In the genomic region with DNA sequence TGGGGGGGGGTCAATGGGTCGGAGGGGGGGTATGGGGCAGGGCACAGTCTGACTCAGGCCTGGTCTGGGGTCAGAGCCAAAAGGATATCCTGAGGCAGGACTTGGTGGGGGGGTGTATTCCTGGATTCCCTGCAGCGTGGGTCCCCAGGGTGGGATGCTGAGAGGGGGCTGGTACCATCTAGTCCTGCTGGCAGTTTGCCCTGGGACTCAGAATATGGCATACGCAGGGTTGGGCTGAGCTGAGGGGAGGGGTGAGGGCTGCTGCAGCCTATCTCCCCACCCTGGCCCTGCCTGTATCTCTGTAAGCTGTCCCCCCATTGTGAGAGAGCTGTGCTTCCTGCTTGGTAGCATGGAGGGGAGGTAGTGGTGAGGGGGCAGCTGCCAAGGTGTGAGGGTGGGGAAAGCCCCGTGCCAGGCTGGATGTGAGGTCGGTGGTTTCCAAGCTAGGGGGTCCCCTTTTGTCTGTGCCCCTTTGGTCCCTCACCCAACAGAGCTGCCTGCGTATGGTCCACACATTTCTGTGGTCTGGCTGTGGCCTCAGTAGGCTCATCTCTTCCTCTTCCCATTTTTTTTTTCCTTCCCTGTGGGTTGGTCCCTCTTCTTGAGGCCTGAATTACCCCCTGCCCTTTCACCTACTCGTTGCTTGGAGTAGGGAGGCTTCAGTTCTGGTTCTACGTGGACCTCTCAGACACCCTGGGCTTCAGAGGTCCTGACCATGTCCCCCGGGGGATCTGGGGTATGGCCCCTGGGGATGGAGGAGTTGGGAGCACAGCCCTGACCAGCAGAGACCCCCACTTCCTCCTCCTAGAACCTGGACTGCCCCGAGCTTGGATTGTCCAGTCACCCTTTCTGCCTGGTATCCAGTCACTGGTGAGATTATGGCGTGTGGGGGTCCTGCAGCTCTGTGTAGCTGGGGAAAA, we compare ENCODE assay signal across 8 cellular contexts. TPM values are rescaled to one million over a fixed set of nuclear protein-coding genes. Genes with fewer than 3 reads are reported as not detected.
DNase-seq lines count a peak whose midpoint lies in the region; ATAC-seq lines count a peak whose summit lies in the region.

No MANE protein-coding gene starts in this region.

- H3K79me2 ChIP-seq in mesendoderm (ENCODE audit: control insufficient read depth, insufficient read depth, low read length), result peaks cover 5% of the 10 kb centered on the region

- H3K79me1 ChIP-seq in mesendoderm (ENCODE audit: low read length), result peaks cover 24% of the 10 kb centered on the region

- H3K36me3 ChIP-seq in MG63 (peaks cover 22% of the 10 kb centered on the region), mesendoderm (ENCODE audit: control insufficient read depth, insufficient read depth, low read length) (no peaks in the 10 kb centered on the region)

- H4K5ac ChIP-seq in mesendoderm (ENCODE audit: low read length), result no peak overlapping the region

- no peak overlapping the region for H3K4me2 ChIP-seq in mesendoderm (ENCODE audit: low read length)

- no peak overlapping the region for H3K23ac ChIP-seq in mesendoderm (ENCODE audit: low read length)

- H2BK15ac ChIP-seq in mesendoderm (replicated peaks; ENCODE audit: low read depth), result no peak overlapping the region

- H3K18ac ChIP-seq in mesendoderm (ENCODE audit: low read length), result no peak overlapping the region

- H3K4me3 ChIP-seq in MG63, result no peak overlapping the region
- H3K4me3 ChIP-seq in mesendoderm (ENCODE audit: low read length), result no peak overlapping the region

- no peak overlapping the region for H3K56ac ChIP-seq in mesendoderm (ENCODE audit: low read length)

- DNase-seq in AG08395 (ENCODE audit: low spot score), result peak; percentile 76
- DNase-seq in MG63, result peak; percentile 91
- DNase-seq in activated gamma-delta T cell treated with anti-CD3 and anti-CD28 coated beads, Interleukin-2, amount 50 U/mL, for 16 hours (ENCODE audit: low read depth), result peak; percentile 83
- DNase-seq in stimulated activated naive CD4-positive, alpha-beta T cell treated with Interleukin-2 at 50 U/mL for 16 hours (lab: John Stamatoyannopoulos, UW), result peak; percentile 74
- DNase-seq in HuH-7.5 (ENCODE audit: low spot score), result no peak
- DNase-seq in mesendoderm, result no peak

- no peak overlapping the region for H2AK5ac ChIP-seq in mesendoderm (ENCODE audit: low read length)

- no peak for ATAC-seq in GM21526 (IDR thresholded peaks at IDR 0.05; ENCODE audit: low FRiP score, unreplicated experiment)

- WGBS in mesendoderm (ENCODE audit: extremely low coverage, insufficient coverage, low lambda C conversion rate), result no CpG with 5 or more reads among the region's 11 CpGs

- H3K4me1 ChIP-seq in mesendoderm (ENCODE audit: control insufficient read depth, low read depth, low read length), result peaks cover 5% of the 10 kb centered on the region

- H2BK120ac ChIP-seq in mesendoderm (ENCODE audit: low read depth, low read length), result no peak overlapping the region

- peak overlapping the region; percentile 38 for H3K27ac ChIP-seq in layer of hippocampus (ENCODE audit: low read depth, low read length)
- H3K27ac ChIP-seq in mesendoderm (ENCODE audit: low read depth, low read length), result no peak overlapping the region

- no peak overlapping the region for H3K4ac ChIP-seq in mesendoderm (ENCODE audit: low read depth, low read length)

- H4K8ac ChIP-seq in mesendoderm (ENCODE audit: low read depth, low read length), result no peak overlapping the region

- H2BK5ac ChIP-seq in mesendoderm (ENCODE audit: low read length), result no peak overlapping the region

- H3K27me3 ChIP-seq in MG63 (no peaks in the 10 kb centered on the region), layer of hippocampus (ENCODE audit: control insufficient read depth, insufficient read depth, low read length) (no peaks in the 10 kb centered on the region), mesendoderm (ENCODE audit: insufficient read depth, low read length, poor library complexity) (no peaks in the 10 kb centered on the region)

- no peaks in the 10 kb centered on the region for H3K9me3 ChIP-seq in MG63

- no peak overlapping the region for H3K9ac ChIP-seq in mesendoderm (ENCODE audit: low read length)

RNA-seq across cellular contexts. Expression of gene RARA, which starts 15.0 kb away (rescaled TPM):
- 8.9 and 11.2 TPM in 2 replicates for total RNA-seq in MG63 (2014; rRNA removed; shearing (Covaris generic); ENCODE audit: low replicate concordance)
- polyA plus RNA-seq in mesendoderm (2013, experiment 1 of 2), result 30.6 TPM
- 29.9 TPM for polyA plus RNA-seq in mesendoderm (2013, experiment 2 of 2)

RNA-seq across cellular contexts. Expression of gene CDC6, which starts 36.3 kb away (rescaled TPM):
- 31.1 and 111 TPM in 2 replicates for total RNA-seq in MG63 (2014; rRNA removed; shearing (Covaris generic); ENCODE audit: low replicate concordance)
- 114 TPM for polyA plus RNA-seq in mesendoderm (2013, experiment 1 of 2)
- 117 TPM for polyA plus RNA-seq in mesendoderm (2013, experiment 2 of 2)

RNA-seq across cellular contexts. Expression of gene GJD3, which starts 40.5 kb away (rescaled TPM):
- total RNA-seq in MG63 (2014; rRNA removed; shearing (Covaris generic); ENCODE audit: low replicate concordance), result not detected in 2 replicates
- not detected for polyA plus RNA-seq in mesendoderm (2013, experiment 1 of 2)
- not detected for polyA plus RNA-seq in mesendoderm (2013, experiment 2 of 2)

Comparison
In these comparisons a context has a peak if more than half of its experiments do, and no peak if none do; other contexts are left out.
1. DNase-seq: peak in AG08395 (single experiment), MG63 (single experiment), activated gamma-delta T cell treated with anti-CD3 and anti-CD28 coated beads, Interleukin-2, amount 50 U/mL, for 16 hours (single experiment) and stimulated activated naive CD4-positive, alpha-beta T cell treated with Interleukin-2 at 50 U/mL for 16 hours (single experiment); none in HuH-7.5 (single experiment) and mesendoderm (single experiment).